8 cellular contexts compared by ENCODE assay signal in the genomic region with DNA sequence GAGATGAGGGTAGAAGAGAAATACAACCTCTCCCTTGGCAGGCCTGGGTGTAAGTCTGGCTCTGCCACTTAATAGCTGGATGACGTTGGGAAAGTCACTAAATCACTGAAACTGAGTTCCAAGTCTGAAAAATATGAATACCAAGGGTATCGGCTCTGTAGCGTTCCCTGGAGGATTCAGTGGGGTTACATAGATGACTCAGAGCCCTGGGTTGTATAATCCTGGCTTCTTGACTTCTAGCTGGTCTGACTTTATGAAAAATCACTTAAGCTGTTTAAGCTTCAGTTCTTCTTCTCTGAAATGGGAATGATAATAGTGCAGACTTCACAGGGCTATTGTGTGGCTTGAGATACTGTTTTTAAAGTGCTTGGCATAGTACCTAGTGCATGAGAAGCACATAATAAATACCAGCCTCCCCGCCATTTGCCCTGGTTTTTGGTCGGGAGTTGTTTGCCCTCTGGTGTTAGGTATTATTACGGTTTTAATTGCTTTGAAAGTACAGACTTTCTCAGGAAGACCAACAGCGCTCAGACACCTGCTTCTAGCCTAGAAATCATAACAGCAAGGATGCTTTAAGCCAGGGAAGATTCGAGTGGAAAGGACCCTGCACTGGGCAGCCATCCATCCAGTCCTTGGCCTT. TPM values are rescaled to one million over a fixed set of nuclear protein-coding genes. Genes with fewer than 3 reads are reported as not detected.
A peak's percentile ranks its signal among the peaks of the same experiment; 100 is the strongest.
DNase-seq lines count a peak whose midpoint lies in the region; ATAC-seq, FAIRE-seq and TF ChIP-seq lines count a peak whose summit lies in the region.

No MANE protein-coding gene starts in this region.

- no peaks in the 10 kb centered on the region for H3K36me3 ChIP-seq in adrenal gland (replicated peaks in 1 of 2)

- FAIRE-seq in A549 (lab: Jason Lieb, UNC) (no peak), GM12892 (lab: Jason Lieb, UNC) (peak; percentile 70)

- no peak for DNase-seq in A549 (ENCODE audit: low read depth in 1 of 2, low spot score in 1 of 2)
- no peak for DNase-seq in GM12892 (ENCODE audit: insufficient read length)
- peak; percentile 21 for DNase-seq in HT-29 (ENCODE audit: low spot score)
- peak in 2 of 61 donors; percentile 8 to 23 for DNase-seq in caudate nucleus (lab: John Stamatoyannopoulos, UW)
- no peak for DNase-seq in A172 (ENCODE audit: low spot score)
- DNase-seq in adrenal gland = no peak
- DNase-seq in NCI-H2029 treated with DMSO at 0.1 percent for 48 hours (lab: John Stamatoyannopoulos, UW) = no peak

- no peak overlapping the region for H3K27ac ChIP-seq in A549
- H3K27ac ChIP-seq in caudate nucleus (ENCODE audit: low read depth, low read length) = peak overlapping the region; percentile 21
- H3K27ac ChIP-seq in adrenal gland = no peak overlapping the region

- H3K4me1 ChIP-seq in A549 = no peaks in the 10 kb centered on the region
- no peaks in the 10 kb centered on the region for H3K4me1 ChIP-seq in adrenal gland (replicated peaks in 1 of 2)

- TF ChIP-seq POLR2A in A549 (IDR thresholded peaks at IDR 0.05; ENCODE audit: low read length) (no peak), GM12892 (IDR thresholded peaks at IDR 0.05; ENCODE audit: low read depth, low read length) (no peak; the same call in none of the 2 replicates), adrenal gland (IDR thresholded peaks at IDR 0.05) (no peak)

- CTCF ChIA-PET in A549 (lab: Yijun Ruan, JAX) = interaction anchor here (0.5 to 3.5 kb wide), 5 partner anchors 9 to 348 kb away, joined by 3 to 27 read pairs (median 3); no protein-coding TSS in a partner anchor

- peak; percentile 19 to 33; a peak in 2 of 5 replicates for TF ChIP-seq RAD21 in A549 (conservative IDR thresholded peaks at IDR 0.05 in 1 of 2, IDR thresholded peaks at IDR 0.05 in 1 of 2)

- TF ChIP-seq EP300 in A549 (IDR thresholded peaks at IDR 0.05) = no peak

- no peak overlapping the region for H3K4me2 ChIP-seq in A549

- ATAC-seq in A549 = 0 out of 6 replicates have a peak, but pooled peaks of 1 of the 2 experiments have one; percentile 27
- no peak for ATAC-seq in GM21737 (IDR thresholded peaks at IDR 0.05; ENCODE audit: unreplicated experiment)

- H3K27me3 ChIP-seq in adrenal gland = no peaks in the 10 kb centered on the region

- no peak overlapping the region for H3K4me3 ChIP-seq in A549
- H3K4me3 ChIP-seq in adrenal gland = no peak overlapping the region

- intact Hi-C loops in adrenal gland (cut with DNase I) = no loop called here

- H3K9me3 ChIP-seq in A549 = no peaks in the 10 kb centered on the region
- H3K9me3 ChIP-seq in adrenal gland (replicated peaks in 1 of 3) = no peaks in the 10 kb centered on the region

- POLR2A ChIA-PET in A549 (lab: Yijun Ruan, JAX) = no interaction called here

- 39% methylated on average over 8 of the region's 8 CpGs for WGBS in A549 (ENCODE audit: missing lambda C conversion rate)
- 45 to 56% (median 51%) methylated on average over 7 to 8 of the region's 8 CpGs for WGBS in adrenal gland, 4 donors

- no peak for TF ChIP-seq CTCF in A549 (IDR thresholded peaks at IDR 0.05)
- peak in 2 of 6 experiments; percentile 14 to 27 for TF ChIP-seq CTCF in adrenal gland (IDR thresholded peaks at IDR 0.05)

TF ChIP-seq in A549, 52 proteins besides CTCF, POLR2A, EP300 and RAD21:
- no peak for TF ChIP-seq HOXA7 (CRISPR knock-in tag; IDR thresholded peaks at IDR 0.05)
- TF ChIP-seq, protein P1, sequence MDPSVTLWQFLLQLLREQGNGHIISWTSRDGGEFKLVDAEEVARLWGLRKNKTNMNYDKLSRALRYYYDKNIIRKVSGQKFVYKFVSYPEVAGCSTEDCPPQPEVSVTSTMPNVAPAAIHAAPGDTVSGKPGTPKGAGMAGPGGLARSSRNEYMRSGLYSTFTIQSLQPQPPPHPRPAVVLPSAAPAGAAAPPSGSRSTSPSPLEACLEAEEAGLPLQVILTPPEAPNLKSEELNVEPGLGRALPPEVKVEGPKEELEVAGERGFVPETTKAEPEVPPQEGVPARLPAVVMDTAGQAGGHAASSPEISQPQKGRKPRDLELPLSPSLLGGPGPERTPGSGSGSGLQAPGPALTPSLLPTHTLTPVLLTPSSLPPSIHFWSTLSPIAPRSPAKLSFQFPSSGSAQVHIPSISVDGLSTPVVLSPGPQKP (IDR thresholded peaks at IDR 0.05; ENCODE audit: low read depth, low read length) = no peak
- peak; percentile 19; the same call in 1 of the 3 replicates for TF ChIP-seq SMC3 (IDR thresholded peaks at IDR 0.05)
- no peak for TF ChIP-seq RCOR1 (IDR thresholded peaks at IDR 0.05; ENCODE audit: low read depth, low read length)

RNA-seq across cellular contexts. Expression of a gene that starts 43.0 kb away (rescaled TPM):
- 9.0 and 25.4 TPM in 2 replicates for polyA plus RNA-seq in A549 (2011; rRNA removed)
- polyA plus RNA-seq in A549 (2012; cell fraction: cytosol; rRNA removed) = 10.7 and 14.3 TPM in 2 replicates
- polyA plus RNA-seq in A549 (2012; cell fraction: nucleus; rRNA removed) = 22.5 and 35.6 TPM in 2 replicates
- polyA plus RNA-seq in A549 (2017; fragmentation: RNase III; extraction: RNeasy Plus Mini Kit Qiagen cat#74134 plus additional on column Dnase treatment) = 18.6 to 23.8 TPM (median 21.8 TPM) in 3 replicates
- polyA minus RNA-seq in A549 (2011; rRNA and poly(A)+ RNA removed) = 59.6 and 74.0 TPM in 2 replicates
- 69.7 TPM for polyA plus RNA-seq in GM12892 (2012; ENCODE audit: missing spikeins)
- total RNA-seq in HT-29 (2014; rRNA removed; shearing (Covaris generic)) = 14.8 and 14.9 TPM in 2 replicates
- total RNA-seq in A172 (2014; rRNA removed; shearing (Covaris generic)) = 24.7 and 47.7 TPM in 2 replicates
- total RNA-seq in adrenal gland = 10 to 100 TPM; 24.8 to 74.3 (median 54.8) TPM
- 10 to 100 TPM; 32.6 to 63.6 (median 45.0) TPM for polyA plus RNA-seq in adrenal gland
